15 cellular contexts compared by ENCODE assay signal in the genomic region with DNA sequence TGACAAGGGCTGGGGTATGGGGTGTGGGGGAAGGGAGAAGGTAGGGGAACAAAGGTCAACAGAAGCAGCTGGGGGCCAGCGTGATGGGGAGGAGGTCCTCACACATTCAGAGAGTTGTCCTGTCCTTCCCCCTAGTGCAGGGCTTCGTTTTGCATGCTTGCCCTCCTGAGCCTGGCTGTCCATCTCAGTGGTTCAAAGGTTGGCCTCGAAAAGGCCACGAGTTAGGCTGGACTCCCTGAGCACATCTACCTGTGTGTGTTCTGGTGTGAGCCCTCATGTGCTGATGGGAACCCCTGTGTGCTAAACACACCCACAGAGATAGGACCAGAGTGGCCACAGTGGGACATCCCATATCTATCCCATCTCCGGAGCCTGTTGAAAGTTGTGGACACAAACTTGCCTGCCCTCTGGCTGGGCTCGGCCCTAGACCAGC.
"Had no signal": no experiment of that assay in that cellular context is flagged by ENCODE, and none has a peak within 500 bp of the region (broad histone marks: within the 10 kb centered on the region; RNA-seq: fewer than 3 reads in every experiment).

No MANE protein-coding gene starts in this region.

- H3K4me3 ChIP-seq: tibial nerve had no signal

- H3K4me3 Mint-ChIP-seq: activated naive CD4-positive, alpha-beta T cell treated with anti-CD3 and anti-CD28 coated beads, Interleukin-2, amount 50 U/mL, for 24 hours; brain; dendritic cell treated with granulocyte-macrophage colony-stimulating factor and Interleukin-4, amounts not matched to agents 40 ng/mL and 50 ng/mL, for 4 days had no signal

- ATAC-seq: activated CD4-positive, CD25-positive, alpha-beta regulatory T cell treated with anti-CD3 and anti-CD28 coated beads, Interleukin-2, amount 50 U/mL, for 24 hours; foreskin keratinocyte; T-helper 17 cell had no signal

- H3K4me1 ChIP-seq: foreskin keratinocyte had no signal

- DNase-seq: activated T-cell treated with anti-CD3 and anti-CD28 coated beads, Interleukin-2, amount 50 U/mL, for 1 hour; amygdala; cerebellar nuclear complex; foreskin keratinocyte; islet precursor cell; midbrain; retina; small intestine; T-helper 17 cell had no signal

- H3K27me3 Mint-ChIP-seq: activated naive CD4-positive, alpha-beta T cell treated with anti-CD3 and anti-CD28 coated beads, Interleukin-2, amount 50 U/mL, for 24 hours; dendritic cell treated with granulocyte-macrophage colony-stimulating factor and Interleukin-4, amounts not matched to agents 40 ng/mL and 50 ng/mL, for 4 days had no signal

- H3K4me1 Mint-ChIP-seq: brain had no signal

- H3K9me3 ChIP-seq: tibial nerve had no signal

- H3K36me3 Mint-ChIP-seq: activated naive CD4-positive, alpha-beta T cell treated with anti-CD3 and anti-CD28 coated beads, Interleukin-2, amount 50 U/mL, for 24 hours; brain had no signal

- H3K27ac ChIP-seq: foreskin keratinocyte, parathyroid adenoma, tibial nerve had no signal

- H3K27ac Mint-ChIP-seq: activated naive CD4-positive, alpha-beta T cell treated with anti-CD3 and anti-CD28 coated beads, Interleukin-2, amount 50 U/mL, for 24 hours; brain; dendritic cell treated with granulocyte-macrophage colony-stimulating factor and Interleukin-4, amounts not matched to agents 40 ng/mL and 50 ng/mL, for 4 days had no signal

- H3K9ac ChIP-seq: parathyroid adenoma had no signal

- H3K27me3 ChIP-seq: foreskin keratinocyte, tibial nerve had no signal

- H2AFZ ChIP-seq: parathyroid adenoma had no signal

- H3K9me3 Mint-ChIP-seq: activated naive CD4-positive, alpha-beta T cell treated with anti-CD3 and anti-CD28 coated beads, Interleukin-2, amount 50 U/mL, for 24 hours; brain; dendritic cell treated with granulocyte-macrophage colony-stimulating factor and Interleukin-4, amounts not matched to agents 40 ng/mL and 50 ng/mL, for 4 days had no signal
